9 cellular contexts compared by ENCODE assay signal in the genomic region with DNA sequence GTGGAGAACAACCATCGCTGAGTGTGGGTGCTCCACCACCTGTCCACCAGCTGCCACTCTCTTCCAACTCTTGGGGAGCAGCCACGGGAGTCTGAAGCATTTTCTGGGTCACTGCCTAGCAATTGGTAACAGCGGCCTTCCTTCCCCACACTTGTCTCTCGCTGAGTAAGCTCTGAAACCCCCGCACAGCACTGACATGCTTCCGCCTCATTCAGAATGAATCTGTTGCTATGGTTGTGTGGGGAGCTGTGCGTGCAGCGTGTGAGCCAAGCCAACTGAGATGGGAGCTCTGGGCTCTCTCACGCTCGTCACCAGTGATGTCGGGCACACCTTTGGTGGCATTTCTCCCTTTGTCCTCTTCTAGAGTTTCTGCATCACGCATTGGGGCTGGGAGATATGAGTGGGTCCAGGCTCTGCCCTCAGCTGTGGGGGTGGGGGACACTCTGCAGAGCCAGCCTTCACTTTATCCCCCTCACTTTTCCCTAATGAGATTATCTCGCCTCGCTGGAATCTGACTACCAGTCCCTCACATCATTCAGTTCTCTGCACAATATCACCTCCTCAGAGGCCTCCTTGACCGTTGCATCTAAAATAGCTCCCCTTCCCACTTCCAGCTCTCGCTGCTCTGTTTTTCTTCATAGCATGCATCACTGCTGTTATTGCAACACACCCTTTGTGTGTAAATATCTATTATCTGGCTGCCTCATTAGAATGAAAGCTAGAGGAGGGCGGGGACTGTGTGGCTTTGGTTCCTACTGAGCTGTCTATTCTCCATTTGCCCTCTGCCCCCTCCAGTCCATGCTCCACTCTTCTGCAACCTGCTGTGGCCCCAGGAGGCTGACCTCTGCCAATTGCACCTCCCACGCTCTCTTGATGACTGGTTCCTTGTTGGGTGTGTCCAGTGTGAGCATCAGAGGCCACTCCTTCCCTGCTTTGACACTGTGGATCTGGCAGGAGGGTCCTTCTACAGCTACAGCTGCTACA.
DNase-seq lines count a peak whose midpoint lies in the region; ATAC-seq and TF ChIP-seq lines count a peak whose summit lies in the region.
"Had no signal": no experiment of that assay in that cellular context is flagged by ENCODE, and none has a peak within 500 bp of the region (broad histone marks: within the 10 kb centered on the region; RNA-seq: fewer than 3 reads in every experiment).

No MANE protein-coding gene starts in this region.

- no peaks in the 10 kb centered on the region for H3K36me3 ChIP-seq in neural cell (ENCODE audit: insufficient read depth, low read length)
- no peaks in the 10 kb centered on the region for H3K36me3 ChIP-seq in osteoblast (ENCODE audit: insufficient read depth, low read length)

- no peaks in the 10 kb centered on the region for H3K9me2 ChIP-seq in neural cell (ENCODE audit: insufficient read depth, low read length)

- peaks cover 10% of the 10 kb centered on the region for H3F3A ChIP-seq in neural cell (ENCODE audit: insufficient read depth, low read length, poor library complexity, severe bottlenecking)

- peak overlapping the region; percentile 75 for H3K27ac ChIP-seq in neural cell (ENCODE audit: low read length)
- no peak overlapping the region for H3K27ac ChIP-seq in osteoblast (ENCODE audit: low read depth, low read length)
- H3K27ac ChIP-seq: A549 had no signal

- H2AFZ ChIP-seq in neural cell (ENCODE audit: low read depth, low read length): peak overlapping the region; percentile 40
- H2AFZ ChIP-seq in osteoblast (ENCODE audit: low read length): no peak overlapping the region

- peak; percentile 33 for DNase-seq in NCI-H1436 (lab: John Stamatoyannopoulos, UW)
- no peak for DNase-seq in NCI-H1436 treated with DMSO at 0.1 percent for 48 hours (lab: John Stamatoyannopoulos, UW)
- peak; percentile 68 for DNase-seq in SK-N-DZ (ENCODE audit: low spot score)
- no peak for DNase-seq in osteoblast (ENCODE audit: insufficient read length, low spot score, missing footprints)
- DNase-seq in epidermal melanocyte (ENCODE audit: insufficient read length, low spot score): no peak
- DNase-seq in OCI-M1 (lab: John Stamatoyannopoulos, UW): no peak

- H3K9me3 ChIP-seq in neural cell (ENCODE audit: low read length) (no peaks in the 10 kb centered on the region), osteoblast (ENCODE audit: low read depth, low read length) (no peaks in the 10 kb centered on the region)
- H3K9me3 ChIP-seq: A549 had no signal

- H3K4me2 ChIP-seq in neural cell (ENCODE audit: low read length): peak overlapping the region; percentile 49
- no peak overlapping the region for H3K4me2 ChIP-seq in osteoblast (ENCODE audit: insufficient read depth, low read length)
- H3K4me2 ChIP-seq: A549 had no signal

- ATAC-seq in HG03342 (IDR thresholded peaks at IDR 0.05; ENCODE audit: unreplicated experiment): peak; percentile 82
- ATAC-seq: A549 had no signal

- TF ChIP-seq EP300 in neural cell (conservative IDR thresholded peaks at IDR 0.05; ENCODE audit: poor library complexity, severe bottlenecking): peak; percentile 72

- no peaks in the 10 kb centered on the region for H3K27me3 ChIP-seq in neural cell (ENCODE audit: insufficient read depth, low read depth, low read length)
- H3K27me3 ChIP-seq in osteoblast (ENCODE audit: insufficient read depth, low read length): no peaks in the 10 kb centered on the region

- TF ChIP-seq CTCF in neural cell (IDR thresholded peaks at IDR 0.05; ENCODE audit: poor library complexity, severe bottlenecking) (peak; percentile 16), osteoblast (IDR thresholded peaks at IDR 0.05; ENCODE audit: extremely low read depth, low read depth, low read length) (no peak)

- no peaks in the 10 kb centered on the region for H3K79me2 ChIP-seq in neural cell (replicated peaks; ENCODE audit: insufficient read depth, low read length)
- no peaks in the 10 kb centered on the region for H3K79me2 ChIP-seq in osteoblast (ENCODE audit: insufficient read depth, low read length)

- peak overlapping the region; percentile 48 for H3K9ac ChIP-seq in neural cell (ENCODE audit: low read length)

- no peaks in the 10 kb centered on the region for H3K4me1 ChIP-seq in osteoblast (ENCODE audit: insufficient read depth, low read length)
- H3K4me1 ChIP-seq: A549 had no signal

- H3K4me3 ChIP-seq in neural cell (ENCODE audit: low read length): peak overlapping the region; percentile 42
- H3K4me3 ChIP-seq in osteoblast (ENCODE audit: insufficient read depth, low read length): no peak overlapping the region
- H3K4me3 ChIP-seq: A549 had no signal

- TF ChIP-seq RAD21 in neural cell (conservative IDR thresholded peaks at IDR 0.05): peak; percentile 56

- H4K20me1 ChIP-seq in neural cell (ENCODE audit: insufficient read depth) (no peaks in the 10 kb centered on the region), osteoblast (ENCODE audit: insufficient read depth, low read length) (no peaks in the 10 kb centered on the region)

TF ChIP-seq in neural cell, 6 proteins besides CTCF, POLR2A, EP300 and RAD21:
- TF ChIP-seq TAF1 (IDR thresholded peaks at IDR 0.05; ENCODE audit: low read depth): peak; percentile 36
- peak; percentile 53 for TF ChIP-seq SMC3 (conservative IDR thresholded peaks at IDR 0.05; ENCODE audit: poor library complexity)
- TF ChIP-seq MXI1 (conservative IDR thresholded peaks at IDR 0.05; ENCODE audit: poor library complexity, severe bottlenecking): peak; percentile 48
- TF ChIP-seq EZH2 (IDR thresholded peaks at IDR 0.05; ENCODE audit: borderline replicate concordance, insufficient read depth, low read length, poor library complexity, severe bottlenecking): no peak
- peak; percentile 66 for TF ChIP-seq POLR2AphosphoS5 (IDR thresholded peaks at IDR 0.05)
- TF ChIP-seq, protein P1, sequence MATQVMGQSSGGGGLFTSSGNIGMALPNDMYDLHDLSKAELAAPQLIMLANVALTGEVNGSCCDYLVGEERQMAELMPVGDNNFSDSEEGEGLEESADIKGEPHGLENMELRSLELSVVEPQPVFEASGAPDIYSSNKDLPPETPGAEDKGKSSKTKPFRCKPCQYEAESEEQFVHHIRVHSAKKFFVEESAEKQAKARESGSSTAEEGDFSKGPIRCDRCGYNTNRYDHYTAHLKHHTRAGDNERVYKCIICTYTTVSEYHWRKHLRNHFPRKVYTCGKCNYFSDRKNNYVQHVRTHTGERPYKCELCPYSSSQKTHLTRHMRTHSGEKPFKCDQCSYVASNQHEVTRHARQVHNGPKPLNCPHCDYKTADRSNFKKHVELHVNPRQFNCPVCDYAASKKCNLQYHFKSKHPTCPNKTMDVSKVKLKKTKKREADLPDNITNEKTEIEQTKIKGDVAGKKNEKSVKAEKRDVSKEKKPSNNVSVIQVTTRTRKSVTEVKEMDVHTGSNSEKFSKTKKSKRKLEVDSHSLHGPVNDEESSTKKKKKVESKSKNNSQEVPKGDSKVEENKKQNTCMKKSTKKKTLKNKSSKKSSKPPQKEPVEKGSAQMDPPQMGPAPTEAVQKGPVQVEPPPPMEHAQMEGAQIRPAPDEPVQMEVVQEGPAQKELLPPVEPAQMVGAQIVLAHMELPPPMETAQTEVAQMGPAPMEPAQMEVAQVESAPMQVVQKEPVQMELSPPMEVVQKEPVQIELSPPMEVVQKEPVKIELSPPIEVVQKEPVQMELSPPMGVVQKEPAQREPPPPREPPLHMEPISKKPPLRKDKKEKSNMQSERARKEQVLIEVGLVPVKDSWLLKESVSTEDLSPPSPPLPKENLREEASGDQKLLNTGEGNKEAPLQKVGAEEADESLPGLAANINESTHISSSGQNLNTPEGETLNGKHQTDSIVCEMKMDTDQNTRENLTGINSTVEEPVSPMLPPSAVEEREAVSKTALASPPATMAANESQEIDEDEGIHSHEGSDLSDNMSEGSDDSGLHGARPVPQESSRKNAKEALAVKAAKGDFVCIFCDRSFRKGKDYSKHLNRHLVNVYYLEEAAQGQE (IDR thresholded peaks at IDR 0.05; ENCODE audit: borderline replicate concordance): peak; percentile 39

Comparison
In these comparisons a context has a peak if more than half of its experiments do, and no peak if none do; other contexts are left out.
1. DNase-seq: peak in NCI-H1436 (single experiment) and SK-N-DZ (single experiment); none in NCI-H1436 treated with DMSO at 0.1 percent for 48 hours (single experiment), osteoblast (single experiment), epidermal melanocyte (single experiment) and OCI-M1 (single experiment).